In the genomic region with DNA sequence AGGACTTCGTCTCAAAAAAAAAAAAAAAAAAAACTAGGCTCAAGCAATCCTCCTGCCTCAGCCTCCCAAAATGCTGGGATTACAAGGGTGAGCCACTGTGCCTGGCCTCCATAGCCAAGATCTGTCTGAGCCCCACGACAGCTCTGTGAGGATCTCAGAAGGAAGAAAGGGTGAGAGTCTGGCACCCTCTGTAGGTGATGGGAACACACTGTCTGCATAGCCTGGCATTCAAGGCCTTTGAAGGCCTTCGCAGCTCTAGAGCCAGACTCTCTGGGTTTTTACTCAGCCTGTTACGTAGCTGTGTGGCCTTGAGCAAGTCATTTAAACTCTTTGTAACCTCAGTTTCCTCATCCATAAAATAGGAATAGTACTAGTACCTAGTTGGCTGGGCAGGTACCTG, we compare ENCODE assay signal across 8 cellular contexts. TPM values are rescaled to one million over a fixed set of nuclear protein-coding genes. Genes with fewer than 3 reads are reported as not detected.
DNase-seq lines count a peak whose midpoint lies in the region; ATAC-seq and TF ChIP-seq lines count a peak whose summit lies in the region.

No MANE protein-coding gene starts in this region.

- H2AFZ ChIP-seq in GM23338 (no peak overlapping the region), SK-N-SH (ENCODE audit: low read depth) (no peak overlapping the region)

- no peak overlapping the region for H3K4me2 ChIP-seq in GM23338
- H3K4me2 ChIP-seq in SK-N-SH, result no peak overlapping the region

- no peaks in the 10 kb centered on the region for H3K9me3 ChIP-seq in SK-N-SH
- no peaks in the 10 kb centered on the region for H3K9me3 ChIP-seq in right lobe of liver

- TF ChIP-seq RAD21 in SK-N-SH (IDR thresholded peaks at IDR 0.05; ENCODE audit: low read length), result peak; percentile 61

- peaks cover 0 to 2% (median 2%) of the 10 kb centered on the region in 3 donors for H3K27me3 Mint-ChIP-seq in CD14-positive monocyte (ENCODE audit: low read depth in 3 of 3)
- peaks cover 14% of the 10 kb centered on the region for H3K27me3 Mint-ChIP-seq in GM23338 (ENCODE audit: insufficient read depth, low read depth, poor library complexity)
- no peaks in the 10 kb centered on the region for H3K27me3 Mint-ChIP-seq in activated naive CD8-positive, alpha-beta T cell treated with anti-CD3 and anti-CD28 coated beads, Interleukin-2, amount 10 ng/mL, durations not matched to agents 7 days and 5 days
- H3K27me3 Mint-ChIP-seq in type B pancreatic cell, result no peaks in the 10 kb centered on the region

- TF ChIP-seq CTCF in CD14-positive monocyte (IDR thresholded peaks at IDR 0.05), result peak; percentile 73
- TF ChIP-seq CTCF in GM23338 (conservative IDR thresholded peaks at IDR 0.05; ENCODE audit: low read depth in 2 of 2), result peak; percentile 58 to 86
- peak; percentile 50 for TF ChIP-seq CTCF in SK-N-SH (IDR thresholded peaks at IDR 0.05)
- TF ChIP-seq CTCF in right lobe of liver (IDR thresholded peaks at IDR 0.05), result peak; percentile 30 to 45 (median 35)
- peak; percentile 41 for TF ChIP-seq CTCF in type B pancreatic cell (conservative IDR thresholded peaks at IDR 0.05)

- no peaks in the 10 kb centered on the region for H3K9me2 ChIP-seq in GM23338 (ENCODE audit: insufficient read depth)
- H3K9me2 ChIP-seq in SK-N-SH, result no peaks in the 10 kb centered on the region

- POLR2A ChIA-PET in SK-N-SH (lab: Yijun Ruan, JAX), result no interaction called here
- POLR2A ChIA-PET in activated naive CD8-positive, alpha-beta T cell treated with anti-CD3 and anti-CD28 coated beads, Interleukin-2, amount 10 ng/mL, durations not matched to agents 7 days and 5 days (lab: Charles Lee), result interaction anchor here (0.6 to 1.4 kb wide), 4 partner anchors 9 to 91 kb away, joined by 3 to 6 read pairs (median 3); no protein-coding TSS in a partner anchor

- H3K27ac Mint-ChIP-seq in CD14-positive monocyte (no peak overlapping the region), GM23338 (no peak overlapping the region), type B pancreatic cell (no peak overlapping the region)
- no peak overlapping the region for H3K27ac Mint-ChIP-seq in activated naive CD8-positive, alpha-beta T cell treated with anti-CD3 and anti-CD28 coated beads, Interleukin-2, amount 10 ng/mL, durations not matched to agents 7 days and 5 days

- H3K9ac ChIP-seq in SK-N-SH, result no peak overlapping the region

- H3K4me3 ChIP-seq in GM23338 (no peak overlapping the region), SK-N-SH (ENCODE audit: low read depth in 2 of 2, low read length in 1 of 2) (no peak overlapping the region), right lobe of liver (no peak overlapping the region)

- TF ChIP-seq POLR2A in right lobe of liver (IDR thresholded peaks at IDR 0.05), result no peak

- H3K4me1 ChIP-seq in GM23338 (ENCODE audit: insufficient read depth), result no peaks in the 10 kb centered on the region
- no peaks in the 10 kb centered on the region for H3K4me1 ChIP-seq in SK-N-SH (ENCODE audit: control insufficient read depth in 1 of 2, insufficient read depth in 2 of 2, low read depth in 1 of 2, low read length in 1 of 2)
- no peaks in the 10 kb centered on the region for H3K4me1 ChIP-seq in right lobe of liver

- H3K4me3 Mint-ChIP-seq in CD14-positive monocyte (no peak overlapping the region), GM23338 (no peak overlapping the region), type B pancreatic cell (no peak overlapping the region)
- H3K4me3 Mint-ChIP-seq in activated naive CD8-positive, alpha-beta T cell treated with anti-CD3 and anti-CD28 coated beads, Interleukin-2, amount 10 ng/mL, durations not matched to agents 7 days and 5 days, result no peak overlapping the region

- WGBS in SK-N-SH (ENCODE audit: low lambda C conversion rate), result 83% methylated on average over 4 of the region's 4 CpGs
- 44% methylated on average over 3 of the region's 4 CpGs for WGBS in right lobe of liver (ENCODE audit: insufficient coverage, low coverage, low lambda C conversion rate, missing lambda C conversion rate)

- no peaks in the 10 kb centered on the region for H3K9me3 Mint-ChIP-seq in CD14-positive monocyte
- H3K9me3 Mint-ChIP-seq in GM23338, result no peaks in the 10 kb centered on the region
- no peaks in the 10 kb centered on the region for H3K9me3 Mint-ChIP-seq in activated naive CD8-positive, alpha-beta T cell treated with anti-CD3 and anti-CD28 coated beads, Interleukin-2, amount 10 ng/mL, durations not matched to agents 7 days and 5 days
- H3K9me3 Mint-ChIP-seq in type B pancreatic cell, result no peaks in the 10 kb centered on the region

- H3K79me2 ChIP-seq in GM23338 (replicated peaks; ENCODE audit: insufficient read depth) (no peaks in the 10 kb centered on the region), SK-N-SH (ENCODE audit: insufficient read depth) (no peaks in the 10 kb centered on the region)

- CTCF ChIA-PET in SK-N-SH (lab: Yijun Ruan, JAX), result interaction anchor here (1.3 to 2.1 kb wide), 2 partner anchors 37 to 60 kb away, joined by 3 to 6 read pairs; no protein-coding TSS in a partner anchor

- H3F3A ChIP-seq in GM23338 (replicated peaks; ENCODE audit: low read depth), result 0 out of 2 replicates have a peak, but pooled peaks cover 1% of the 10 kb centered on the region
- no peaks in the 10 kb centered on the region for H3F3A ChIP-seq in SK-N-SH (replicated peaks; ENCODE audit: insufficient read depth)

- no peak overlapping the region for H3K27ac ChIP-seq in GM23338 (ENCODE audit: low read depth)
- H3K27ac ChIP-seq in SK-N-SH (ENCODE audit: low read depth in 2 of 2, low read length in 1 of 2), result no peak overlapping the region
- H3K27ac ChIP-seq in right lobe of liver, result no peak overlapping the region

- H4K20me1 ChIP-seq in GM23338 (replicated peaks; ENCODE audit: insufficient read depth) (no peaks in the 10 kb centered on the region), SK-N-SH (ENCODE audit: insufficient read depth) (no peaks in the 10 kb centered on the region)

- H3K27me3 ChIP-seq in GM23338 (ENCODE audit: insufficient read depth) (no peaks in the 10 kb centered on the region), SK-N-SH (ENCODE audit: insufficient read depth) (no peaks in the 10 kb centered on the region), right lobe of liver (no peaks in the 10 kb centered on the region)

- H3K4me1 Mint-ChIP-seq in CD14-positive monocyte (no peaks in the 10 kb centered on the region), GM23338 (peaks cover 6% of the 10 kb centered on the region), type B pancreatic cell (ENCODE audit: unreplicated experiment) (peaks cover 3% of the 10 kb centered on the region)
- peaks cover 4% of the 10 kb centered on the region for H3K4me1 Mint-ChIP-seq in activated naive CD8-positive, alpha-beta T cell treated with anti-CD3 and anti-CD28 coated beads, Interleukin-2, amount 10 ng/mL, durations not matched to agents 7 days and 5 days

- no peak for TF ChIP-seq EP300 in SK-N-SH (IDR thresholded peaks at IDR 0.05; ENCODE audit: borderline replicate concordance in 1 of 2, low read depth in 1 of 2, low read length in 1 of 2)

- DNase-seq in CD14-positive monocyte (ENCODE audit: low spot score) (no peak), GM23338 (ENCODE audit: low spot score) (peak; percentile 78), SK-N-SH (no peak), right lobe of liver (no peak), type B pancreatic cell (ENCODE audit: extremely low spot score, unreplicated experiment) (no peak)
- peak; percentile 43 for DNase-seq in activated naive CD8-positive, alpha-beta T cell treated with anti-CD3 and anti-CD28 coated beads, Interleukin-2, amount 10 ng/mL, durations not matched to agents 7 days and 5 days

- H3K36me3 Mint-ChIP-seq in CD14-positive monocyte, result no peaks in the 10 kb centered on the region
- H3K36me3 Mint-ChIP-seq in GM23338 (ENCODE audit: low read depth), result no peaks in the 10 kb centered on the region
- H3K36me3 Mint-ChIP-seq in activated naive CD8-positive, alpha-beta T cell treated with anti-CD3 and anti-CD28 coated beads, Interleukin-2, amount 10 ng/mL, durations not matched to agents 7 days and 5 days, result no peaks in the 10 kb centered on the region
- no peaks in the 10 kb centered on the region for H3K36me3 Mint-ChIP-seq in type B pancreatic cell

- intact Hi-C loops in CD14-positive monocyte (cut with micrococcal nuclease) (no loop called here), right lobe of liver (cut with DNase I) (no loop called here)

- H3K36me3 ChIP-seq in GM23338 (ENCODE audit: insufficient read depth) (no peaks in the 10 kb centered on the region), SK-N-SH (replicated peaks in 1 of 2; ENCODE audit: control insufficient read depth in 1 of 2, insufficient read depth in 2 of 2, low read length in 1 of 2) (no peaks in the 10 kb centered on the region), right lobe of liver (no peaks in the 10 kb centered on the region)

- ATAC-seq in GM23338 (peak; percentile 98), right lobe of liver (peak; percentile 67 to 86 (median 80)), GM21717 (IDR thresholded peaks at IDR 0.05; ENCODE audit: unreplicated experiment) (no peak), HG02678 (IDR thresholded peaks at IDR 0.05; ENCODE audit: unreplicated experiment) (no peak)
- ATAC-seq in activated naive CD8-positive, alpha-beta T cell treated with anti-CD3 and anti-CD28 coated beads, Interleukin-2, amount 10 ng/mL, durations not matched to agents 7 days and 5 days (ENCODE audit: low read depth), result peak; percentile 99

TF ChIP-seq in SK-N-SH, 30 proteins besides CTCF, POLR2A, EP300 and RAD21:
- no peak for TF ChIP-seq JUND (IDR thresholded peaks at IDR 0.05)
- TF ChIP-seq FOXM1 (IDR thresholded peaks at IDR 0.05; ENCODE audit: low read depth), result no peak
- no peak for TF ChIP-seq MEF2A (IDR thresholded peaks at IDR 0.05; ENCODE audit: borderline replicate concordance, low read depth)
- no peak for TF ChIP-seq GATA2 (CRISPR knock-in tag; IDR thresholded peaks at IDR 0.05)
- TF ChIP-seq SMC3 (IDR thresholded peaks at IDR 0.05; ENCODE audit: low read depth, low read length), result peak; percentile 38

RNA-seq across cellular contexts. Expression of gene XPO6, which starts 6.3 kb away (rescaled TPM):
- 10 to 100 TPM; 35.7 to 38.3 TPM for polyA plus RNA-seq in CD14-positive monocyte
- total RNA-seq in GM23338 (2014; rRNA removed; shearing (Covaris generic)), result 116 and 178 TPM in 2 replicates
- polyA plus RNA-seq in GM23338 (2016; fragmentation: Nextera tagmentation; extraction: Ambion mirVana), result 83.9 and 89.8 TPM in 2 replicates
- 97.1 and 118 TPM in 2 replicates for polyA plus RNA-seq in SK-N-SH (2012; rRNA removed)
- polyA plus RNA-seq in SK-N-SH (2012; cell fraction: cytosol; rRNA removed), result 54.3 and 66.0 TPM in 2 replicates
- 188 and 208 TPM in 2 replicates for polyA plus RNA-seq in SK-N-SH (2012; cell fraction: nucleus; rRNA removed)
- 100 to 1,000 TPM; 261 to 280 TPM for total RNA-seq in activated naive CD8-positive, alpha-beta T cell treated with anti-CD3 and anti-CD28 coated beads, Interleukin-2, amount 10 ng/mL, durations not matched to agents 7 days and 5 days
- 10 to 100 TPM; 41.8 to 62.1 (median 51.3) TPM for total RNA-seq in right lobe of liver
- total RNA-seq in type B pancreatic cell (ENCODE audit: low replicate concordance), result 111 and 118 TPM in 2 replicates

Comparison
In these comparisons a context has a peak if more than half of its experiments do, and no peak if none do; other contexts are left out.
1. DNase-seq: peak in GM23338 (single experiment) and activated naive CD8-positive, alpha-beta T cell treated with anti-CD3 and anti-CD28 coated beads, Interleukin-2, amount 10 ng/mL, durations not matched to agents 7 days and 5 days (single experiment); none in CD14-positive monocyte (single experiment), SK-N-SH (single experiment), right lobe of liver (0 of 3) and type B pancreatic cell (single experiment).
2. ATAC-seq: peak in GM23338 (single experiment), activated naive CD8-positive, alpha-beta T cell treated with anti-CD3 and anti-CD28 coated beads, Interleukin-2, amount 10 ng/mL, durations not matched to agents 7 days and 5 days (single experiment) and right lobe of liver (4 of 4); none in GM21717 (single experiment) and HG02678 (single experiment).
3. Peak in every context shown above with its lines, with median percentiles within 50 percentile points of each other: CTCF ChIP-seq.